Comparison of ENCODE assay signal across 9 cellular contexts in genomic region chr4:69831646-69832325, GRCh38. TPM values are rescaled to one million over a fixed set of nuclear protein-coding genes. Genes with fewer than 3 reads are reported as not detected.
DNase-seq lines count a peak whose midpoint lies in the region; ATAC-seq and TF ChIP-seq lines count a peak whose summit lies in the region.
"Had no signal": no experiment of that assay in that cellular context is flagged by ENCODE, and none has a peak within 500 bp of the region (broad histone marks: within the 10 kb centered on the region; RNA-seq: fewer than 3 reads in every experiment).

No MANE protein-coding gene starts in this region.

- H3K27me3 Mint-ChIP-seq in endodermal cell (ENCODE audit: insufficient read depth), result no peaks in the 10 kb centered on the region
- no peaks in the 10 kb centered on the region for H3K27me3 Mint-ChIP-seq in stimulated activated naive B cell treated with anti-CD40 and anti-IgM and Interleukin-4, amounts not matched to agents 10 μg/mL and 1 μg/mL and 100 μg/mL, for 72 hours

- H3K9me3 Mint-ChIP-seq in endodermal cell, result peaks cover 5% of the 10 kb centered on the region
- peaks cover 4 to 6% of the 10 kb centered on the region in 2 donors for H3K9me3 Mint-ChIP-seq in stimulated activated naive B cell treated with anti-CD40 and anti-IgM and Interleukin-4, amounts not matched to agents 10 μg/mL and 1 μg/mL and 100 μg/mL, for 72 hours

- ATAC-seq in GM21423 (IDR thresholded peaks at IDR 0.05; ENCODE audit: unreplicated experiment), result peak; percentile 96
- peak; percentile 94 to 96 for ATAC-seq in stimulated activated naive B cell treated with anti-CD40 and anti-IgM and Interleukin-4, amounts not matched to agents 10 μg/mL and 1 μg/mL and 100 μg/mL, for 72 hours (replicated peaks)
- ATAC-seq in HG03521 (IDR thresholded peaks at IDR 0.05; ENCODE audit: unreplicated experiment), result no peak

- peak; percentile 20 for TF ChIP-seq CTCF in GM10266 (IDR thresholded peaks at IDR 0.05; ENCODE audit: control insufficient read depth, insufficient read depth, low read depth, missing control alignments)
- peak; percentile 33 for TF ChIP-seq CTCF in endodermal cell (conservative IDR thresholded peaks at IDR 0.05)
- no peak for TF ChIP-seq CTCF in osteoblast (IDR thresholded peaks at IDR 0.05; ENCODE audit: extremely low read depth, low read depth, low read length)

- no peaks in the 10 kb centered on the region for H4K20me1 ChIP-seq in osteoblast (ENCODE audit: insufficient read depth, low read length)

- no peak overlapping the region for H3K4me3 Mint-ChIP-seq in endodermal cell
- H3K4me3 Mint-ChIP-seq in stimulated activated naive B cell treated with anti-CD40 and anti-IgM and Interleukin-4, amounts not matched to agents 10 μg/mL and 1 μg/mL and 100 μg/mL, for 72 hours, result peak overlapping the region; percentile 84 to 91

- WGBS in endodermal cell (ENCODE audit: insufficient coverage in 1 of 2, insufficient read length in 1 of 2), 2 experiments, result 91% methylated on average over 10 to 16 of the region's 16 CpGs

- H3K27me3 ChIP-seq in HUES48 (ENCODE audit: control insufficient read depth, insufficient read depth, low read length) (no peaks in the 10 kb centered on the region), endodermal cell (ENCODE audit: control insufficient read depth, insufficient read depth, low read length, poor library complexity, severe bottlenecking) (no peaks in the 10 kb centered on the region), osteoblast (ENCODE audit: insufficient read depth, low read length) (no peaks in the 10 kb centered on the region)

- no peak overlapping the region for H3K4me2 ChIP-seq in osteoblast (ENCODE audit: insufficient read depth, low read length)

- H3K27ac Mint-ChIP-seq in endodermal cell, result peak overlapping the region; percentile 86
- peak overlapping the region; percentile 95 for H3K27ac Mint-ChIP-seq in stimulated activated naive B cell treated with anti-CD40 and anti-IgM and Interleukin-4, amounts not matched to agents 10 μg/mL and 1 μg/mL and 100 μg/mL, for 72 hours

- H3K36me3 Mint-ChIP-seq in endodermal cell (ENCODE audit: low read depth), result no peaks in the 10 kb centered on the region
- H3K36me3 Mint-ChIP-seq in stimulated activated naive B cell treated with anti-CD40 and anti-IgM and Interleukin-4, amounts not matched to agents 10 μg/mL and 1 μg/mL and 100 μg/mL, for 72 hours, result no peaks in the 10 kb centered on the region

- H3K4me1 ChIP-seq in HUES48 (ENCODE audit: control insufficient read depth, insufficient read depth, low read length) (peaks cover 11% of the 10 kb centered on the region; the same call in 1 of the 2 replicates), endodermal cell (ENCODE audit: control insufficient read depth, insufficient read depth, low read length) (peaks cover 24% of the 10 kb centered on the region), osteoblast (ENCODE audit: insufficient read depth, low read length) (no peaks in the 10 kb centered on the region)

- H2AFZ ChIP-seq in osteoblast (ENCODE audit: low read length), result no peak overlapping the region

- H3K27ac ChIP-seq in HUES48 (ENCODE audit: low read depth, low read length) (peak overlapping the region; percentile 71), endodermal cell (ENCODE audit: low read depth, low read length) (no peak overlapping the region), osteoblast (ENCODE audit: low read depth, low read length) (no peak overlapping the region)

- H3K36me3 ChIP-seq in HUES48 (ENCODE audit: control insufficient read depth, insufficient read depth, low read length) (no peaks in the 10 kb centered on the region), endodermal cell (ENCODE audit: control insufficient read depth, insufficient read depth, low read length) (no peaks in the 10 kb centered on the region), osteoblast (ENCODE audit: insufficient read depth, low read length) (no peaks in the 10 kb centered on the region)

- DNase-seq in GM10266 (ENCODE audit: extremely low spot score) (peak; percentile 25), endodermal cell (no peak), 8988T (no peak), osteoblast (ENCODE audit: insufficient read length, low spot score, missing footprints) (no peak)
- peak; percentile 39 for DNase-seq in stimulated activated naive B cell treated with anti-CD40 and anti-IgM and Interleukin-4, amounts not matched to agents 10 μg/mL and 1 μg/mL and 100 μg/mL, for 72 hours

- H3K9me3 ChIP-seq in HUES48 (ENCODE audit: control insufficient read depth, insufficient read depth, low read length), result no peaks in the 10 kb centered on the region
- peaks cover 13% of the 10 kb centered on the region for H3K9me3 ChIP-seq in endodermal cell (ENCODE audit: control insufficient read depth, low read length)
- no peaks in the 10 kb centered on the region for H3K9me3 ChIP-seq in osteoblast (ENCODE audit: low read depth, low read length)

- no peaks in the 10 kb centered on the region for H3K79me2 ChIP-seq in osteoblast (ENCODE audit: insufficient read depth, low read length)

- H3K4me3 ChIP-seq in HUES48 (ENCODE audit: low read depth, low read length), result no peak overlapping the region
- peak overlapping the region; percentile 23 for H3K4me3 ChIP-seq in endodermal cell (ENCODE audit: low read length)
- no peak overlapping the region for H3K4me3 ChIP-seq in osteoblast (ENCODE audit: insufficient read depth, low read length)

- H3K9ac ChIP-seq in HUES48 (ENCODE audit: low read depth, low read length) (no peak overlapping the region), endodermal cell (ENCODE audit: extremely low read depth, low read length, poor library complexity, severe bottlenecking) (no peak overlapping the region)

- H3K4me1 Mint-ChIP-seq in endodermal cell, result peaks cover 23% of the 10 kb centered on the region
- H3K4me1 Mint-ChIP-seq in stimulated activated naive B cell treated with anti-CD40 and anti-IgM and Interleukin-4, amounts not matched to agents 10 μg/mL and 1 μg/mL and 100 μg/mL, for 72 hours, result peaks cover 10 to 25% of the 10 kb centered on the region in 2 donors

RNA-seq across cellular contexts. Expression of gene SULT1E1, which starts 28.2 kb away (rescaled TPM):
- total RNA-seq in endodermal cell (not detected), osteoblast (not detected in 2 replicates)
- not detected for polyA plus RNA-seq in endodermal cell (2013, experiment 1 of 2)
- polyA plus RNA-seq in endodermal cell (2013, experiment 2 of 2), result not detected
- total RNA-seq: astrocyte had no signal

Comparison
In these comparisons a context has a peak if more than half of its experiments do, and no peak if none do; other contexts are left out.
1. DNase-seq: peak in GM10266 (single experiment) and stimulated activated naive B cell treated with anti-CD40 and anti-IgM and Interleukin-4, amounts not matched to agents 10 μg/mL and 1 μg/mL and 100 μg/mL, for 72 hours (single experiment); none in endodermal cell (single experiment), 8988T (single experiment) and osteoblast (single experiment).